ENCODE assay signal across 10 cellular contexts in the genomic region with DNA sequence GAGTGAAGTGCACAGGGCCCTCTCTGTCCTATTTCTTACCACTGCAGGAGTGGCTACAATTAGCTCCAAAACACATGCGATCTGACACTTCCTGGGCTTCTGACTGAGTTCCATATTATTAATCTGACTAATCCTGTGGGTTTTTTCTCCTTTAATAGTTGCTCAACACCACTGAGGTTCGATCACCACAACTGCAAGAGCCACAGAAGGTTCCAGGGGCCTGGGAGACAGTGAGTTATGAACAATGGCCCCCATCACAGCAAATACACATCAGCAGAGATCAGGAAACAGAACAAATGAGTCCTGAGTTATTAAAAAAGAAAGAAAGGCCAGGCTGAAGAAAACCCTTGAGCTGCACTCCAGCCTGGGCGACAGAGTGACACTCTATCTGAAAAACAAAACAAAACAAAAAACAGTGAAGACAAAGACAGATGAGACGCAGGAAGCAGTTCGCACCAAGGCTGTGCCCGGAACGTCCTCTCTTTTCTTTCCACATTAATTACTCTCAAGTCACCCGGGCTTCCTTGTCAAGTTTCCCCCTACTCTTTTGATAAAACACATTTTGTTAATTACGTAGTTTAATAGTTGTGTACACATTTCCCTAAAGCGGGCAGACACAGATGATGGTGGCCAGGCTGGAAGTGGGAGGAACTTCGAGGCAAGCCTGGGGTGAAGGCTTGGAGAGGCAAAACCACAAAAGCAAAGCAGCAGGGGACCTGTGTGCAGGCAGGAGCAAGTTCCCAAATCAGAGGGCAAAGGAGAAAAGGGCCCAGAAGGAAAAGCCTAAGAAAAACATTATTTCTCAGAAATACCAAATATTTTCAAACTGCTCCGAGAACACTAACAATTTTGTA. TPM values are rescaled to one million over a fixed set of nuclear protein-coding genes. Genes with fewer than 3 reads are reported as not detected.
DNase-seq lines count a peak whose midpoint lies in the region; ATAC-seq, FAIRE-seq and TF ChIP-seq lines count a peak whose summit lies in the region.
"Had no signal": no experiment of that assay in that cellular context is flagged by ENCODE, and none has a peak within 500 bp of the region (broad histone marks: within the 10 kb centered on the region; RNA-seq: fewer than 3 reads in every experiment).

No MANE protein-coding gene starts in this region.

- CTCF ChIA-PET in HEK293 (lab: Yijun Ruan, JAX) (no interaction called here), endothelial cell of umbilical vein (lab: Charles Lee) (interaction anchor here (1.0 kb wide), 2 partner anchors 8 to 9 kb away, joined by 3 to 4 read pairs; no protein-coding TSS in a partner anchor)

- H3K36me3 ChIP-seq in HEK293 (ENCODE audit: control insufficient read depth in 2 of 2, insufficient read depth in 1 of 2, low read length in 2 of 2): peaks cover 0 to 5% of the 10 kb centered on the region in 2 experiments; a peak in 2 of 3 replicates
- peaks cover 0 to 5% of the 10 kb centered on the region in 2 experiments for H3K36me3 ChIP-seq in endothelial cell of umbilical vein (ENCODE audit: control insufficient read depth in 2 of 2, extremely low read depth in 1 of 2, insufficient read depth in 2 of 2, low read length in 2 of 2)

- H3K9ac ChIP-seq in endothelial cell of umbilical vein (replicated peaks; ENCODE audit: extremely low read depth, insufficient read depth, low read length): peak overlapping the region; percentile 11

- peak overlapping the region; percentile 69 for H3K4me2 ChIP-seq in endothelial cell of umbilical vein (ENCODE audit: insufficient read depth, low read length)

- no peak overlapping the region for H3K4me3 ChIP-seq in HEK293 (ENCODE audit: low read depth, low read length)
- H3K4me3 ChIP-seq in endothelial cell of umbilical vein (replicated peaks in 1 of 3; ENCODE audit: insufficient read depth in 1 of 3, low read depth in 1 of 3, low read length in 3 of 3): peak overlapping the region in 1 of 3 experiments; percentile 15
- H3K4me3 ChIP-seq: sigmoid colon had no signal

- H4K20me1 ChIP-seq in endothelial cell of umbilical vein (replicated peaks; ENCODE audit: control insufficient read depth, extremely low read depth, insufficient read depth, low read length): no peaks in the 10 kb centered on the region

- peaks cover 78% of the 10 kb centered on the region for H3K79me2 ChIP-seq in endothelial cell of umbilical vein (ENCODE audit: control insufficient read depth, insufficient read depth, low read length)

- H3K27me3 ChIP-seq in endothelial cell of umbilical vein (ENCODE audit: control insufficient read depth in 2 of 2, insufficient read depth in 2 of 2, low read length in 2 of 2): no peaks in the 10 kb centered on the region
- H3K27me3 ChIP-seq: sigmoid colon had no signal

- TF ChIP-seq POLR2A in endothelial cell of umbilical vein (IDR thresholded peaks at IDR 0.05; ENCODE audit: low read depth, low read length): no peak

- H3K9me1 ChIP-seq in endothelial cell of umbilical vein (replicated peaks; ENCODE audit: control insufficient read depth, extremely low read depth, insufficient read depth, low read length): no peaks in the 10 kb centered on the region

- dilution Hi-C loops in endothelial cell of umbilical vein (cut with MboI; ENCODE audit: extremely low pct_ligation_motif_present, low sequenced_read_pairs): no loop called here

- DNase-seq in NCI-H748 (lab: John Stamatoyannopoulos, UW; ENCODE audit: unreplicated experiment) (peak; percentile 52), endothelial cell of umbilical vein (ENCODE audit: low read depth, low spot score) (peak; percentile 36), sciatic nerve (ENCODE audit: low spot score) (peak; percentile 41), NCI-H774 (lab: John Stamatoyannopoulos, UW) (no peak), GOT3 (lab: John Stamatoyannopoulos, UW) (no peak)
- no peak for DNase-seq in activated CD4-positive, CD25-positive, alpha-beta regulatory T cell treated with anti-CD3 and anti-CD28 coated beads, Interleukin-2, amount 50 U/mL, for 72 hours
- DNase-seq: KG1, sigmoid colon had no signal

- TF ChIP-seq CTCF in HEK293 (tag by site-specific recombination; IDR thresholded peaks at IDR 0.05) (no peak), endothelial cell of umbilical vein (IDR thresholded peaks at IDR 0.05; ENCODE audit: extremely low read depth in 1 of 2, insufficient read depth in 1 of 2, low read depth in 1 of 2, low read length in 2 of 2) (no peak)

- POLR2A ChIA-PET in HEK293 (lab: Yijun Ruan, JAX) (no interaction called here), endothelial cell of umbilical vein (lab: Charles Lee) (interaction anchor here (0.6 to 1.1 kb wide), 3 partner anchors 42 to 520 kb away, joined by 3 to 8 read pairs (median 3); a partner anchor contains a TSS)

- intact Hi-C loops in endothelial cell of umbilical vein (cut with micrococcal nuclease): no loop called here
- intact Hi-C loops in sciatic nerve (cut with DNase I): no loop called here

- peaks cover 14% of the 10 kb centered on the region for H3K4me1 ChIP-seq in HEK293 (ENCODE audit: control insufficient read depth, insufficient read depth, low read length)
- peaks cover 36% of the 10 kb centered on the region for H3K4me1 ChIP-seq in endothelial cell of umbilical vein (ENCODE audit: control insufficient read depth, extremely low read depth, insufficient read depth, low read length)

- BruUV-seq in endothelial cell of umbilical vein (replicated peaks; lab: Mats Ljungman, UMichigan): no TSS peak

- H2AFZ ChIP-seq in endothelial cell of umbilical vein (ENCODE audit: low read depth, low read length): no peak overlapping the region

- ATAC-seq in sciatic nerve: no peak
- ATAC-seq in HG02973 (IDR thresholded peaks at IDR 0.05; ENCODE audit: unreplicated experiment): no peak

- H3K27ac ChIP-seq in HEK293 (ENCODE audit: extremely low read depth, low read depth, low read length) (peak overlapping the region; percentile 53), endothelial cell of umbilical vein (ENCODE audit: insufficient read depth, low read depth, low read length) (peak overlapping the region; percentile 61)

- no peaks in the 10 kb centered on the region for H3K9me3 ChIP-seq in HEK293 (ENCODE audit: control insufficient read depth, insufficient read depth, low read depth, low read length)
- no peaks in the 10 kb centered on the region for H3K9me3 ChIP-seq in endothelial cell of umbilical vein (replicated peaks; ENCODE audit: control insufficient read depth, insufficient read depth, low read length)
- H3K9me3 ChIP-seq: sigmoid colon had no signal

- FAIRE-seq in endothelial cell of umbilical vein (lab: Jason Lieb, UNC): peak; percentile 91

TF ChIP-seq in HEK293, 187 proteins besides CTCF, POLR2A, EP300 and RAD21 (continues in another document):
- TF ChIP-seq, protein P1, sequence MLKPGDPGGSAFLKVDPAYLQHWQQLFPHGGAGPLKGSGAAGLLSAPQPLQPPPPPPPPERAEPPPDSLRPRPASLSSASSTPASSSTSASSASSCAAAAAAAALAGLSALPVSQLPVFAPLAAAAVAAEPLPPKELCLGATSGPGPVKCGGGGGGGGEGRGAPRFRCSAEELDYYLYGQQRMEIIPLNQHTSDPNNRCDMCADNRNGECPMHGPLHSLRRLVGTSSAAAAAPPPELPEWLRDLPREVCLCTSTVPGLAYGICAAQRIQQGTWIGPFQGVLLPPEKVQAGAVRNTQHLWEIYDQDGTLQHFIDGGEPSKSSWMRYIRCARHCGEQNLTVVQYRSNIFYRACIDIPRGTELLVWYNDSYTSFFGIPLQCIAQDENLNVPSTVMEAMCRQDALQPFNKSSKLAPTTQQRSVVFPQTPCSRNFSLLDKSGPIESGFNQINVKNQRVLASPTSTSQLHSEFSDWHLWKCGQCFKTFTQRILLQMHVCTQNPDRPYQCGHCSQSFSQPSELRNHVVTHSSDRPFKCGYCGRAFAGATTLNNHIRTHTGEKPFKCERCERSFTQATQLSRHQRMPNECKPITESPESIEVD (tag by site-specific recombination; IDR thresholded peaks at IDR 0.05): peak; percentile 21; the same call in 1 of the 2 replicates
- TF ChIP-seq ZNF341 (tag by site-specific recombination; IDR thresholded peaks at IDR 0.05; ENCODE audit: low read depth): peak; percentile 39; the same call in 1 of the 2 replicates
- TF ChIP-seq ZNF670 (tag by site-specific recombination; IDR thresholded peaks at IDR 0.05; ENCODE audit: low read depth): no peak
- no peak for TF ChIP-seq WT1 (tag by site-specific recombination; IDR thresholded peaks at IDR 0.05)
- TF ChIP-seq ZBTB17 (tag by site-specific recombination; IDR thresholded peaks at IDR 0.05): peak; percentile 28; the same call in 1 of the 2 replicates

TF ChIP-seq in endothelial cell of umbilical vein, 7 proteins besides CTCF, POLR2A, EP300 and RAD21:
- TF ChIP-seq POLR2AphosphoS5 (IDR thresholded peaks at IDR 0.05; ENCODE audit: insufficient read depth, low read depth, low read length) (no peak), JUN (IDR thresholded peaks at IDR 0.05; ENCODE audit: borderline replicate concordance, insufficient read depth, insufficient read length, low read depth) (no peak), MYC (IDR thresholded peaks at IDR 0.05; ENCODE audit: low read depth, low read length) (no peak), FOS (IDR thresholded peaks at IDR 0.05; ENCODE audit: borderline replicate concordance, insufficient read depth, low read length) (no peak), EZH2 (IDR thresholded peaks at IDR 0.05; ENCODE audit: borderline replicate concordance, low read depth, low read length, severe bottlenecking) (no peak), GATA2 (IDR thresholded peaks at IDR 0.05; ENCODE audit: insufficient read depth, insufficient read length, low read depth, low read length) (no peak)
- TF ChIP-seq, protein P2, sequence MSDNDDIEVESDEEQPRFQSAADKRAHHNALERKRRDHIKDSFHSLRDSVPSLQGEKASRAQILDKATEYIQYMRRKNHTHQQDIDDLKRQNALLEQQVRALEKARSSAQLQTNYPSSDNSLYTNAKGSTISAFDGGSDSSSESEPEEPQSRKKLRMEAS (IDR thresholded peaks at IDR 0.05; ENCODE audit: insufficient read depth, insufficient read length): no peak

RNA-seq across cellular contexts. Expression of a gene that starts 42.7 kb away (rescaled TPM):
- total RNA-seq in endothelial cell of umbilical vein (131 and 136 TPM in 2 replicates), sciatic nerve (105 TPM)
- polyA plus RNA-seq in endothelial cell of umbilical vein: 82.6 and 93.7 TPM in 2 replicates
- polyA plus RNA-seq in endothelial cell of umbilical vein (2011; cell fraction: cytosol; rRNA removed): 91.3 and 93.3 TPM in 2 replicates
- 301 and 323 TPM in 2 replicates for polyA plus RNA-seq in endothelial cell of umbilical vein (2011; cell fraction: nucleus; rRNA removed)
- 81.5 and 92.0 TPM in 2 replicates for polyA plus RNA-seq in endothelial cell of umbilical vein (2012)
- polyA minus RNA-seq in endothelial cell of umbilical vein: 217 and 238 TPM in 2 replicates
- polyA minus RNA-seq in endothelial cell of umbilical vein (2011; cell fraction: cytosol; rRNA and poly(A)+ RNA removed): 43.9 TPM
- polyA minus RNA-seq in endothelial cell of umbilical vein (2011; cell fraction: nucleus; rRNA and poly(A)+ RNA removed): 147 and 209 TPM in 2 replicates

Comparison
In these comparisons a context has a peak if more than half of its experiments do, and no peak if none do; other contexts are left out.
1. DNase-seq: peak in NCI-H748 (single experiment), endothelial cell of umbilical vein (single experiment) and sciatic nerve (single experiment); none in activated CD4-positive, CD25-positive, alpha-beta regulatory T cell treated with anti-CD3 and anti-CD28 coated beads, Interleukin-2, amount 50 U/mL, for 72 hours (single experiment), NCI-H774 (single experiment) and GOT3 (single experiment).